Comparison of ENCODE assay signal across 14 cellular contexts in genomic region chr11:12113294-12113693, GRCh38. TPM values are rescaled to one million over a fixed set of nuclear protein-coding genes. Genes with fewer than 3 reads are reported as not detected.
DNase-seq lines count a peak whose midpoint lies in the region; ATAC-seq and TF ChIP-seq lines count a peak whose summit lies in the region.
"Had no signal": no experiment of that assay in that cellular context is flagged by ENCODE, and none has a peak within 500 bp of the region (broad histone marks: within the 10 kb centered on the region; RNA-seq: fewer than 3 reads in every experiment).

No MANE protein-coding gene starts in this region.

- WGBS in prostate gland: 95% methylated on average over 8 of the region's 8 CpGs
- WGBS in spleen, 5 donors: 78 to 93% (median 89%) methylated on average over 8 of the region's 8 CpGs

- no peaks in the 10 kb centered on the region for H3K27me3 ChIP-seq in CD4-positive, CD25-positive, alpha-beta regulatory T cell (ENCODE audit: control insufficient read depth, insufficient read depth, low read length)
- H3K27me3 ChIP-seq in kidney epithelial cell (ENCODE audit: control insufficient read depth, insufficient read depth, low read length) (no peaks in the 10 kb centered on the region), prostate gland (replicated peaks; ENCODE audit: insufficient read depth) (no peaks in the 10 kb centered on the region), spleen (replicated peaks in 1 of 7) (peaks cover 0 to 22% (median 0%) of the 10 kb centered on the region in 7 donors), SJCRH30 (no peaks in the 10 kb centered on the region)

- peak overlapping the region in 2 of 3 donors; percentile 52 to 83 for H3K27ac Mint-ChIP-seq in CD4-positive, CD25-positive, alpha-beta regulatory T cell
- H3K27ac Mint-ChIP-seq: activated naive CD4-positive, alpha-beta T cell treated with anti-CD3 and anti-CD28 coated beads, Interleukin-2, amount 50 U/mL, for 24 hours; CD8-positive, alpha-beta T cell had no signal

- no peak for ATAC-seq in CD4-positive, CD25-positive, alpha-beta regulatory T cell (ENCODE audit: low read depth in 2 of 2)
- ATAC-seq: CD8-positive, alpha-beta T cell had no signal

- H3K9me3 ChIP-seq in CD4-positive, CD25-positive, alpha-beta regulatory T cell (ENCODE audit: control insufficient read depth in 2 of 2, low read length in 2 of 2): no peaks in the 10 kb centered on the region
- no peaks in the 10 kb centered on the region for H3K9me3 ChIP-seq in prostate gland
- H3K9me3 ChIP-seq in spleen: no peaks in the 10 kb centered on the region
- H3K9me3 ChIP-seq in SJCRH30 (replicated peaks): no peaks in the 10 kb centered on the region

- no peak overlapping the region for H3K27ac ChIP-seq in CD4-positive, CD25-positive, alpha-beta regulatory T cell (ENCODE audit: insufficient read depth, low read length, poor library complexity, severe bottlenecking)
- H3K27ac ChIP-seq in prostate gland: no peak overlapping the region
- H3K27ac ChIP-seq in spleen: no peak overlapping the region
- H3K27ac ChIP-seq in SJCRH30: no peak overlapping the region

- H3K36me3 Mint-ChIP-seq in CD4-positive, CD25-positive, alpha-beta regulatory T cell: peaks cover under 1% of the 10 kb centered on the region
- H3K36me3 Mint-ChIP-seq: activated naive CD4-positive, alpha-beta T cell treated with anti-CD3 and anti-CD28 coated beads, Interleukin-2, amount 50 U/mL, for 24 hours; CD8-positive, alpha-beta T cell had no signal

- H3K36me3 ChIP-seq in CD4-positive, CD25-positive, alpha-beta regulatory T cell (ENCODE audit: control insufficient read depth, insufficient read depth, low read length): no peaks in the 10 kb centered on the region
- H3K36me3 ChIP-seq in kidney epithelial cell (ENCODE audit: control insufficient read depth, insufficient read depth, low read length) (no peaks in the 10 kb centered on the region), prostate gland (no peaks in the 10 kb centered on the region), spleen (no peaks in the 10 kb centered on the region), SJCRH30 (no peaks in the 10 kb centered on the region)

- TF ChIP-seq POLR2A in prostate gland (IDR thresholded peaks at IDR 0.05): no peak
- TF ChIP-seq POLR2A in spleen (IDR thresholded peaks at IDR 0.05): no peak

- peaks cover 25% of the 10 kb centered on the region for H3K4me1 ChIP-seq in CD4-positive, CD25-positive, alpha-beta regulatory T cell (ENCODE audit: control insufficient read depth, insufficient read depth, low read length, poor library complexity, severe bottlenecking)
- H3K4me1 ChIP-seq in prostate gland (replicated peaks) (no peaks in the 10 kb centered on the region), spleen (peaks cover 3 to 39% (median 23%) of the 10 kb centered on the region in 6 donors), SJCRH30 (peaks cover 8% of the 10 kb centered on the region; the same call in 1 of the 2 replicates)

- H3K9me3 Mint-ChIP-seq in CD4-positive, CD25-positive, alpha-beta regulatory T cell: peaks cover 0 to 2% (median 0%) of the 10 kb centered on the region in 7 donors
- H3K9me3 Mint-ChIP-seq: activated naive CD4-positive, alpha-beta T cell treated with anti-CD3 and anti-CD28 coated beads, Interleukin-2, amount 50 U/mL, for 24 hours; CD8-positive, alpha-beta T cell had no signal

- peak overlapping the region; percentile 32 for H3K4me3 ChIP-seq in CD4-positive, CD25-positive, alpha-beta regulatory T cell (ENCODE audit: low read depth, low read length)
- peak overlapping the region; percentile 95 for H3K4me3 ChIP-seq in astrocyte of the spinal cord (ENCODE audit: low read depth, low read length)
- peak overlapping the region; percentile 16 for H3K4me3 ChIP-seq in kidney epithelial cell (ENCODE audit: low read depth, low read length)
- no peak overlapping the region for H3K4me3 ChIP-seq in prostate gland
- H3K4me3 ChIP-seq in spleen: no peak overlapping the region
- H3K4me3 ChIP-seq in SJCRH30: no peak overlapping the region

- no peaks in the 10 kb centered on the region for H3K27me3 Mint-ChIP-seq in CD4-positive, CD25-positive, alpha-beta regulatory T cell
- H3K27me3 Mint-ChIP-seq: activated naive CD4-positive, alpha-beta T cell treated with anti-CD3 and anti-CD28 coated beads, Interleukin-2, amount 50 U/mL, for 24 hours had no signal

- DNase-seq in CD4-positive, CD25-positive, alpha-beta regulatory T cell: no peak
- DNase-seq in GDM1 (lab: John Stamatoyannopoulos, UW) (peak; percentile 19), astrocyte of the spinal cord (ENCODE audit: low read depth, low spot score) (peak; percentile 44), kidney epithelial cell (ENCODE audit: low read depth) (no peak), prostate gland (ENCODE audit: low spot score) (no peak), DMS 273 treated with DMSO at 0.1 percent for 48 hours (lab: John Stamatoyannopoulos, UW) (no peak), spleen (no peak), SJCRH30 (no peak)
- DNase-seq: activated CD4-positive, alpha-beta T cell treated with anti-CD3 and anti-CD28 coated beads, Interleukin-2, amount 50 U/mL, for 1 hour; CD8-positive, alpha-beta T cell; HCEC 1CT; NCI-H446; OCI-M1 had no signal

- H3K4me1 Mint-ChIP-seq in CD4-positive, CD25-positive, alpha-beta regulatory T cell: peaks cover 15 to 39% (median 24%) of the 10 kb centered on the region in 4 donors

- in situ Hi-C loops in astrocyte of the spinal cord (cut with HindIII; ENCODE audit: low sequenced_read_pairs): no loop called here

- H3K4me3 Mint-ChIP-seq in CD4-positive, CD25-positive, alpha-beta regulatory T cell: peak overlapping the region in 3 of 4 donors; percentile 58 to 91 (median 59)
- H3K4me3 Mint-ChIP-seq: CD8-positive, alpha-beta T cell had no signal

- TF ChIP-seq CTCF in astrocyte of the spinal cord (IDR thresholded peaks at IDR 0.05; ENCODE audit: low read depth, low read length) (no peak), kidney epithelial cell (IDR thresholded peaks at IDR 0.05; ENCODE audit: insufficient read depth, low read length, poor library complexity, severe bottlenecking) (no peak), prostate gland (IDR thresholded peaks at IDR 0.05) (no peak), spleen (IDR thresholded peaks at IDR 0.05 in 8 of 11, conservative IDR thresholded peaks at IDR 0.05 in 3 of 11) (no peak)

- intact Hi-C loops in prostate gland (cut with DNase I): no loop called here
- intact Hi-C loops in spleen (cut with DNase I; ENCODE audit: low total_unique reads): no loop called here

RNA-seq across cellular contexts. Expression of gene MICAL2, which starts 2.9 kb away (rescaled TPM):
- 67.5 TPM for total RNA-seq in CD4-positive, CD25-positive, alpha-beta regulatory T cell
- 10 to 100 TPM; 15.9 to 39.0 (median 22.9) TPM for polyA plus RNA-seq in CD4-positive, CD25-positive, alpha-beta regulatory T cell
- 361 and 367 TPM in 2 replicates for total RNA-seq in kidney epithelial cell
- total RNA-seq in prostate gland: 100 to 1,000 TPM in 1 of 2 donors, 10 to 100 TPM in 1; 13.1 to 285 TPM
- 10 to 100 TPM; 18.6 to 50.8 (median 36.4) TPM for total RNA-seq in spleen
- 1 to 10 TPM; 1.9 to 4.6 (median 2.2) TPM for polyA plus RNA-seq in spleen
- 5.9 and 7.8 TPM in 2 replicates for total RNA-seq in SJCRH30 (2014; rRNA removed; shearing (Covaris generic))

Comparison
In these comparisons a context has a peak if more than half of its experiments do, and no peak if none do; other contexts are left out.
1. DNase-seq: peak in GDM1 (single experiment) and astrocyte of the spinal cord (single experiment); none in CD4-positive, CD25-positive, alpha-beta regulatory T cell (0 of 3), kidney epithelial cell (single experiment), prostate gland (single experiment), DMS 273 treated with DMSO at 0.1 percent for 48 hours (single experiment), spleen (single experiment) and SJCRH30 (0 of 2).
2. H3K4me3 ChIP-seq: peak in CD4-positive, CD25-positive, alpha-beta regulatory T cell (single experiment), astrocyte of the spinal cord (single experiment) and kidney epithelial cell (single experiment); none in prostate gland (0 of 2), spleen (0 of 8) and SJCRH30 (single experiment).